ENCODE assay signal across 2 cellular contexts in genomic region chr5:858726-859125, GRCh38.
TF ChIP-seq lines count a peak whose summit lies in the region.

No MANE protein-coding gene starts in this region.

TF ChIP-seq in GM23338, 12 proteins besides CTCF, POLR2A, EP300 and RAD21 (continued from another document):
- no peak for TF ChIP-seq REST (IDR thresholded peaks at IDR 0.05; ENCODE audit: unreplicated experiment)
- no peak for TF ChIP-seq ZNF462 (CRISPR knock-in tag; IDR thresholded peaks at IDR 0.05)
- no peak for TF ChIP-seq ZNF331 (CRISPR knock-in tag; IDR thresholded peaks at IDR 0.05; ENCODE audit: low read depth)
- TF ChIP-seq STAT1 (IDR thresholded peaks at IDR 0.05; ENCODE audit: unreplicated experiment): no peak
- no peak for TF ChIP-seq EZH2phosphoT487 (IDR thresholded peaks at IDR 0.05; ENCODE audit: unreplicated experiment)
- TF ChIP-seq ZNF114 (CRISPR knock-in tag; IDR thresholded peaks at IDR 0.05): no peak
- no peak for TF ChIP-seq ETS1 (IDR thresholded peaks at IDR 0.05)
- TF ChIP-seq EZH2 (IDR thresholded peaks at IDR 0.05; ENCODE audit: low read depth, unreplicated experiment): no peak
- no peak for TF ChIP-seq NANOG (IDR thresholded peaks at IDR 0.05; ENCODE audit: borderline replicate concordance)

TF ChIP-seq in WTC11, 78 proteins besides CTCF, POLR2A, EP300 and RAD21 (continued from another document):
- TF ChIP-seq PREB (CRISPR knock-in tag; IDR thresholded peaks at IDR 0.05; ENCODE audit: borderline replicate concordance): no peak
- no peak for TF ChIP-seq ATF1 (CRISPR knock-in tag; IDR thresholded peaks at IDR 0.05)
- no peak for TF ChIP-seq NFATC4 (CRISPR knock-in tag; IDR thresholded peaks at IDR 0.05)
- TF ChIP-seq NR3C1 (CRISPR knock-in tag; conservative IDR thresholded peaks at IDR 0.05; ENCODE audit: low read depth): no peak
- no peak for TF ChIP-seq ATF6 (CRISPR knock-in tag; IDR thresholded peaks at IDR 0.05)
